ENCODE assay signal across 11 cellular contexts in genomic region chr16:12747261-12747660, GRCh38.
"Had no signal": no experiment of that assay in that cellular context is flagged by ENCODE, and none has a peak within 500 bp of the region (broad histone marks: within the 10 kb centered on the region; RNA-seq: fewer than 3 reads in every experiment).

No MANE protein-coding gene starts in this region.

- H3K4me1 ChIP-seq: HAP-1 had no signal

- ATAC-seq: GM23338, HCT116 had no signal

- H3K4me1 Mint-ChIP-seq: GM23338, H9 had no signal

- H3K4me3 ChIP-seq: GM23248, GM23338, HAP-1 had no signal

- H3K4me3 Mint-ChIP-seq: GM23338, H9, HFFc6 had no signal

- FAIRE-seq: H1, H54 had no signal

- H3K9me3 ChIP-seq: HAP-1 had no signal

- DNase-seq: GM23248, GOT3, H7, H9, HCEC 1CT, HFFc6 had no signal

- H3K36me3 ChIP-seq: HAP-1 had no signal

- H3K4me2 ChIP-seq: GM23338 had no signal

- H3K27ac Mint-ChIP-seq: GM23338, H9, HFFc6 had no signal

- H3K27ac ChIP-seq: GM23248 had no signal
